Comparison of ENCODE assay signal across 1 cellular context in the genomic region with DNA sequence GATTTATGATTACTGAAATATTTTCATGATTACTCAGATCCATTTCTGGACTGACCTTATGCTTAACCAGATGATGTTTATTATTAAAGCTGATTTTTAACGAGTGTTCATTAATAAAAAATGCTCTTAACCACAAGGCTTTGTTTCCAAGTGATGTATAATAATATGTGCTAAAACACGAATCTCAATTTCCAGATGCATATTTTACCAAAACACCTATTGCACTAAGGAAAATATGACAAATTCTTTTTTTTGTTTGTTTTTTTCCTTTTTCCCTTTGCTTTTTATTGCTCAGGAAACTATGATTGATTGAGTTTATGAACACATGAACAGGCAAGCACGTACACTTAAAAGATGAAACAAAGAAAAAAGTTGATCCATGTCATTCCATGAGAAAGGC.
TF ChIP-seq lines count a peak whose summit lies in the region.

No MANE protein-coding gene starts in this region.

TF ChIP-seq in WTC11, 78 proteins besides CTCF, POLR2A, EP300 and RAD21 (continued from another document):
- TF ChIP-seq ZNF138 (CRISPR knock-in tag; conservative IDR thresholded peaks at IDR 0.05) (no peak), ELF4 (CRISPR knock-in tag; IDR thresholded peaks at IDR 0.05; ENCODE audit: low read depth) (no peak), OVOL2 (CRISPR knock-in tag; IDR thresholded peaks at IDR 0.05; ENCODE audit: borderline replicate concordance) (no peak)
TF ChIP-seq in WTC11: peak in this region for 0.
